Comparison of ENCODE assay signal across 6 cellular contexts in genomic region chr11:64285885-64286800, GRCh38. TPM values are rescaled to one million over a fixed set of nuclear protein-coding genes. Genes with fewer than 3 reads are reported as not detected.
A peak's percentile ranks its signal among the peaks of the same experiment; 100 is the strongest.
DNase-seq lines count a peak whose midpoint lies in the region; ATAC-seq and TF ChIP-seq lines count a peak whose summit lies in the region.

No MANE protein-coding gene starts in this region.

- peak overlapping the region; percentile 83 for H2AFZ ChIP-seq in PC-9

- H3K9me2 ChIP-seq in PC-9 (ENCODE audit: insufficient read depth) = no peaks in the 10 kb centered on the region

- H3K27ac ChIP-seq in PC-9 (no peak overlapping the region), substantia nigra (ENCODE audit: low read depth, low read length, poor library complexity, severe bottlenecking) (peak overlapping the region; percentile 93)

- H3F3A ChIP-seq in PC-9 (ENCODE audit: insufficient read depth, low read depth) = peaks cover 17% of the 10 kb centered on the region; the same call in 1 of the 2 replicates

- H3K4me3 ChIP-seq in H7 (ENCODE audit: insufficient read depth, low read depth, low read length) (peak overlapping the region; percentile 78), PC-9 (peak overlapping the region; percentile 67), fibroblast of villous mesenchyme (ENCODE audit: low read depth, low read length) (peak overlapping the region; percentile 81)

- H3K4me1 ChIP-seq in PC-9 (replicated peaks; ENCODE audit: insufficient read depth) = peaks cover 22% of the 10 kb centered on the region

- CTCF ChIA-PET in PC-9 (lab: Charles Lee) = interaction anchor here (0.6 to 0.7 kb wide), 4 partner anchors 14 to 587 kb away, joined by 3 to 11 read pairs (median 6); partner anchors contain the start of gene CATSPERZ

- ATAC-seq in HG03196 (IDR thresholded peaks at IDR 0.05; ENCODE audit: unreplicated experiment) = no peak
- no peak for ATAC-seq in GM18505 (IDR thresholded peaks at IDR 0.05; ENCODE audit: unreplicated experiment)

- H3K27me3 ChIP-seq in H7 (ENCODE audit: control insufficient read depth, insufficient read depth, low read length) (peaks cover 17% of the 10 kb centered on the region), PC-9 (ENCODE audit: insufficient read depth, low read depth) (no peaks in the 10 kb centered on the region)

- no peaks in the 10 kb centered on the region for H3K36me3 ChIP-seq in H7 (replicated peaks; ENCODE audit: control insufficient read depth, insufficient read depth, low read length)
- H3K36me3 ChIP-seq in PC-9 (ENCODE audit: low read depth) = no peaks in the 10 kb centered on the region

- H3K9me3 ChIP-seq in PC-9 (ENCODE audit: insufficient read depth, low read depth) = no peaks in the 10 kb centered on the region

- H4K20me1 ChIP-seq in PC-9 (ENCODE audit: insufficient read depth) = no peaks in the 10 kb centered on the region

- TF ChIP-seq CTCF in PC-9 (conservative IDR thresholded peaks at IDR 0.05) (peak; percentile 44; the same call in 1 of the 2 replicates), fibroblast of villous mesenchyme (IDR thresholded peaks at IDR 0.05; ENCODE audit: insufficient read depth, low read depth, low read length) (no peak)

- intact Hi-C loops in PC-9 (cut with micrococcal nuclease; ENCODE audit: unreplicated experiment) = loop anchor here (1.0 kb wide), 1 partner anchor 16 kb away; no protein-coding TSS in a partner anchor

- DNase-seq in H7 = peak; percentile 75
- DNase-seq in PC-9 = peak in 1 of 2 experiments; percentile 59
- no peak for DNase-seq in fibroblast of villous mesenchyme (ENCODE audit: low read depth)
- DNase-seq in substantia nigra (lab: John Stamatoyannopoulos, UW) = peak in 2 of 49 donors; percentile 60 to 74

- POLR2A ChIA-PET in PC-9 (lab: Charles Lee; ENCODE audit: unreplicated experiment) = interaction anchor here (1.0 kb wide), 1 partner anchor 15 kb away, joined by 3 read pairs; no protein-coding TSS in a partner anchor

- peak overlapping the region; percentile 82 for H3K4me2 ChIP-seq in PC-9

- TF ChIP-seq POLR2A in GM18505 (IDR thresholded peaks at IDR 0.05; ENCODE audit: borderline replicate concordance, extremely low read depth, insufficient read depth, insufficient read length) = no peak

- TSS peak; percentile 9 for BruUV-seq in PC-9 (replicated peaks; lab: Mats Ljungman, UMichigan)

- H3K79me2 ChIP-seq in PC-9 (ENCODE audit: low read depth) = peaks cover 15% of the 10 kb centered on the region; the same call in 1 of the 2 replicates

RNA-seq across cellular contexts. Expression of gene GPR137, which starts 0.5 kb away (rescaled TPM):
- total RNA-seq in H7 (2014; rRNA removed; shearing (Covaris generic)) = 26.3 and 29.5 TPM in 2 replicates
- total RNA-seq in PC-9 (2021) = 72.8 and 110 TPM in 2 replicates
- total RNA-seq in fibroblast of villous mesenchyme = 10.6 and 10.8 TPM in 2 replicates

RNA-seq across cellular contexts. Expression of gene BAD, which starts 1.7 kb away (rescaled TPM):
- total RNA-seq in H7 (2014; rRNA removed; shearing (Covaris generic)) = 46.0 and 71.8 TPM in 2 replicates
- total RNA-seq in PC-9 (2021) (94.3 and 94.4 TPM in 2 replicates), fibroblast of villous mesenchyme (64.3 and 86.7 TPM in 2 replicates)

RNA-seq across cellular contexts. Expression of gene KCNK4, which starts 5.0 kb away (rescaled TPM):
- total RNA-seq in H7 (2014; rRNA removed; shearing (Covaris generic)) = not detected in 2 replicates
- 0.53 and 0.57 TPM in 2 replicates for total RNA-seq in PC-9 (2021)
- under 0.01 TPM in 1 of 2 replicates, not detected in the other for total RNA-seq in fibroblast of villous mesenchyme

RNA-seq across cellular contexts. Expression of gene CATSPERZ, which starts 14.0 kb away (rescaled TPM):
- total RNA-seq in H7 (2014; rRNA removed; shearing (Covaris generic)) = 0.38 and 1.00 TPM in 2 replicates
- 1.3 TPM in 1 of 2 replicates, not detected in the other for total RNA-seq in PC-9 (2021)
- total RNA-seq in fibroblast of villous mesenchyme = 0.32 TPM in 1 of 2 replicates, not detected in the other

RNA-seq across cellular contexts. Expression of gene ESRRA, which starts 19.2 kb away (rescaled TPM):
- 80.5 and 94.8 TPM in 2 replicates for total RNA-seq in H7 (2014; rRNA removed; shearing (Covaris generic))
- total RNA-seq in PC-9 (2021) (61.0 and 64.6 TPM in 2 replicates), fibroblast of villous mesenchyme (19.3 and 23.3 TPM in 2 replicates)
